31 cellular contexts compared by ENCODE assay signal in the genomic region with DNA sequence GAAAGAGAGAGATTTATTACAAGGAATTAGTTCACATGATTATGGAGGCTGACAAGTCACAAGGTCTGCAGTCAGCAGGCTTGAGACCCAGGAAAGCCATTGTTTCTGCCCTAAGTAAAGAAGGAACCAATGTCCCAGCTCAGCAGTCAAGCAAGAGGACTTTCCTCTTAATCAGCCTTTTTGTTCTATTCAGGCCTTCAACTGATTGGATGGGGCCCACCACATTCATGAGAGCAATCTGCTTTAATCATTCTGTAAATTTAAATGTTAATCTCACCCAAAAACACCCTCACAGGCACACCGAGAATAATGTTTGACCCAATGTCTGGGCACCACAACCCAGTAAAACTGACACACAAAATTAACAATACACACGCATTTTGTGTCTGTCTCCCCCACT.
"Had no signal": no experiment of that assay in that cellular context is flagged by ENCODE, and none has a peak within 500 bp of the region (broad histone marks: within the 10 kb centered on the region; RNA-seq: fewer than 3 reads in every experiment).

No MANE protein-coding gene starts in this region.

- H3K36me3 ChIP-seq: neutrophil, ovary, right lobe of liver, sigmoid colon, suprapubic skin, tibial artery, transverse colon, upper lobe of right lung, uterus had no signal

- H3K36me3 Mint-ChIP-seq: naive thymus-derived CD8-positive, alpha-beta T cell; natural killer cell treated with Interleukin-12 subunit alpha and Interleukin-12 subunit beta and Interleukin-15 and Interleukin-18, amount 100 ng/mL, for 72 hours; stimulated activated memory B cell treated with anti-CD40 and anti-IgM and Interleukin-4, amounts not matched to agents 10 μg/mL and 1 μg/mL and 100 μg/mL, for 72 hours; type B pancreatic cell had no signal

- H3K4me3 ChIP-seq: ovary, psoas muscle, right lobe of liver, sigmoid colon, suprapubic skin, testis, tibial artery, transverse colon, upper lobe of right lung, uterus had no signal

- H3K9me3 Mint-ChIP-seq: natural killer cell treated with Interleukin-12 subunit alpha and Interleukin-12 subunit beta and Interleukin-15 and Interleukin-18, amount 100 ng/mL, for 72 hours; nephron progenitor cell; stimulated activated naive CD8-positive, alpha-beta T cell treated with anti-CD3 and anti-CD28 coated beads, Interleukin-15, amount 100 ng/mL, for 72 hours; type B pancreatic cell had no signal

- H3K4me1 Mint-ChIP-seq: nephron progenitor cell; neural crest cell; stimulated activated memory B cell treated with anti-CD40 and anti-IgM and Interleukin-4, amounts not matched to agents 10 μg/mL and 1 μg/mL and 100 μg/mL, for 72 hours; stimulated activated naive CD8-positive, alpha-beta T cell treated with anti-CD3 and anti-CD28 coated beads, Interleukin-15, amount 100 ng/mL, for 72 hours had no signal

- H3K9me3 ChIP-seq: neutrophil, ovary, psoas muscle, right lobe of liver, sigmoid colon, suprapubic skin, testis, tibial artery, transverse colon, upper lobe of right lung, uterus had no signal

- H3K4me1 ChIP-seq: parathyroid adenoma, psoas muscle, right lobe of liver, sigmoid colon, suprapubic skin, testis, tibial artery, transverse colon, upper lobe of right lung, uterus had no signal

- DNase-seq: naive thymus-derived CD8-positive, alpha-beta T cell; nephron progenitor cell; nucleus accumbens; ovary; psoas muscle; right cardiac atrium; right lobe of liver; sigmoid colon; small intestine; stimulated activated CD4-positive, alpha-beta T cell treated with anti-CD3 and anti-CD28 coated beads, Interleukin-15, amount 100 ng/mL, for 24 hours; stimulated activated CD4-positive, alpha-beta T cell treated with anti-CD3 and anti-CD28 coated beads, Interleukin-2, amount 100 ng/mL, for 24 hours; stimulated activated CD4-positive, alpha-beta T cell treated with anti-CD3 and anti-CD28 coated beads, Interleukin-2, amount 100 ng/mL, for 48 hours; stimulated activated CD4-positive, alpha-beta T cell treated with anti-CD3 and anti-CD28 coated beads, Interleukin-4, amount 100 ng/mL, for 4 hours; stimulated activated CD8-positive, alpha-beta memory T cell treated with anti-CD3 and anti-CD28 coated beads, Interleukin-4, amount 100 ng/mL, for 48 hours; stimulated activated naive CD4-positive, alpha-beta T cell; stimulated activated naive CD8-positive, alpha-beta T cell treated with anti-CD3 and anti-CD28 coated beads, Interleukin-15, amount 100 ng/mL, for 72 hours; stimulated activated naive CD8-positive, alpha-beta T cell treated with anti-CD3 and anti-CD28 coated beads, Interleukin-15, Interleukin-2, amounts not matched to agents 100 U/mL and 50 U/mL, for 24 hours; substantia nigra; testis; tibial artery; transverse colon; upper lobe of right lung; uterus had no signal

- H3K4me3 Mint-ChIP-seq: naive thymus-derived CD8-positive, alpha-beta T cell; natural killer cell treated with Interleukin-12 subunit alpha and Interleukin-12 subunit beta and Interleukin-15 and Interleukin-18, amount 100 ng/mL, for 72 hours; nephron progenitor cell; neural crest cell; stimulated activated memory B cell treated with anti-CD40 and anti-IgM and Interleukin-4, amounts not matched to agents 10 μg/mL and 1 μg/mL and 100 μg/mL, for 72 hours; stimulated activated naive CD8-positive, alpha-beta T cell treated with anti-CD3 and anti-CD28 coated beads, Interleukin-15, amount 100 ng/mL, for 72 hours; type B pancreatic cell had no signal

- H3K27ac ChIP-seq: neutrophil, ovary, parathyroid adenoma, psoas muscle, right lobe of liver, sigmoid colon, suprapubic skin, testis, tibial artery, transverse colon, upper lobe of right lung, uterus had no signal

- H3K27ac Mint-ChIP-seq: natural killer cell treated with Interleukin-12 subunit alpha and Interleukin-12 subunit beta and Interleukin-15 and Interleukin-18, amount 100 ng/mL, for 72 hours; nephron progenitor cell; progenitor cell of endocrine pancreas; stimulated activated memory B cell treated with anti-CD40 and anti-IgM and Interleukin-4, amounts not matched to agents 10 μg/mL and 1 μg/mL and 100 μg/mL, for 72 hours; type B pancreatic cell had no signal
